In genomic region chr15:37093480-37094410, GRCh38 we compare ENCODE assay signal across 10 cellular contexts. TPM values are rescaled to one million over a fixed set of nuclear protein-coding genes. Genes with fewer than 3 reads are reported as not detected.
DNase-seq lines count a peak whose midpoint lies in the region; FAIRE-seq and TF ChIP-seq lines count a peak whose summit lies in the region.
"Had no signal": no experiment of that assay in that cellular context is flagged by ENCODE, and none has a peak within 500 bp of the region (broad histone marks: within the 10 kb centered on the region; RNA-seq: fewer than 3 reads in every experiment).

No MANE protein-coding gene starts in this region.

- H3K9me3 ChIP-seq in Karpas-422 (ENCODE audit: low read length) (no peaks in the 10 kb centered on the region), mammary epithelial cell (replicated peaks; ENCODE audit: insufficient read depth, low read length) (no peaks in the 10 kb centered on the region), kidney (ENCODE audit: control insufficient read depth in 1 of 2, low read length in 2 of 2) (no peaks in the 10 kb centered on the region), suprapubic skin (no peaks in the 10 kb centered on the region), A673 (ENCODE audit: low read depth, low read length, poor library complexity, severe bottlenecking) (no peaks in the 10 kb centered on the region)

- BruUV-seq in mammary epithelial cell (replicated peaks; lab: Mats Ljungman, UMichigan) (no TSS peak), A673 (replicated peaks; lab: Mats Ljungman, UMichigan) (no TSS peak)

- in situ Hi-C loops in mammary epithelial cell (cut with MboI; ENCODE audit: low sequenced_read_pairs in 2 of 2), result no loop called here

- peaks cover 45% of the 10 kb centered on the region for H3K36me3 ChIP-seq in Karpas-422 (ENCODE audit: insufficient read depth, low read length)
- peaks cover 3% of the 10 kb centered on the region for H3K36me3 ChIP-seq in mammary epithelial cell (ENCODE audit: insufficient read depth, low read length)
- no peaks in the 10 kb centered on the region for H3K36me3 ChIP-seq in kidney (ENCODE audit: control insufficient read depth in 1 of 2, insufficient read depth in 2 of 2, low read length in 2 of 2)
- peaks cover 3% of the 10 kb centered on the region for H3K36me3 ChIP-seq in suprapubic skin
- no peaks in the 10 kb centered on the region for H3K36me3 ChIP-seq in A673 (ENCODE audit: insufficient read depth, low read length, poor library complexity, severe bottlenecking)

- CTCF ChIA-PET in mammary epithelial cell (lab: Charles Lee; ENCODE audit: low non-redundant PET), result interaction anchor here (0.6 kb wide), 1 partner anchor 450 kb away, joined by 6 read pairs; no protein-coding TSS in a partner anchor
- CTCF ChIA-PET in A673 (lab: Charles Lee), result interaction anchor here (0.6 kb wide), 1 partner anchor 57 kb away, joined by 4 read pairs; no protein-coding TSS in a partner anchor

- TF ChIP-seq POLR2A in suprapubic skin (IDR thresholded peaks at IDR 0.05), result no peak

- no peaks in the 10 kb centered on the region for H3K27me3 ChIP-seq in Karpas-422 (ENCODE audit: low read length)
- H3K27me3 ChIP-seq in mammary epithelial cell (ENCODE audit: insufficient read depth, low read length), result no peaks in the 10 kb centered on the region
- H3K27me3 ChIP-seq in suprapubic skin, result peaks cover 4% of the 10 kb centered on the region
- H3K27me3 ChIP-seq in A673 (replicated peaks; ENCODE audit: insufficient read depth, low read depth, low read length, poor library complexity), result no peaks in the 10 kb centered on the region

- 0 out of 2 replicates have a peak overlapping the region, but pooled peaks have one; percentile 20 for H3K27ac ChIP-seq in Karpas-422 (ENCODE audit: low read length)
- no peak overlapping the region for H3K27ac ChIP-seq in mammary epithelial cell (ENCODE audit: insufficient read depth, low read depth, low read length)
- H3K27ac ChIP-seq in kidney (ENCODE audit: low read depth in 2 of 2, low read length in 2 of 2), result peak overlapping the region; percentile 67 to 71
- H3K27ac ChIP-seq in suprapubic skin, result peak overlapping the region; percentile 36
- no peak overlapping the region for H3K27ac ChIP-seq in A673 (ENCODE audit: low read depth, low read length, poor library complexity, severe bottlenecking)

- peaks cover 81% of the 10 kb centered on the region for H3K4me1 ChIP-seq in Karpas-422 (ENCODE audit: low read length)
- H3K4me1 ChIP-seq in mammary epithelial cell (ENCODE audit: insufficient read depth, low read length), result peaks cover 6% of the 10 kb centered on the region
- no peaks in the 10 kb centered on the region for H3K4me1 ChIP-seq in kidney (ENCODE audit: control insufficient read depth in 1 of 2, insufficient read depth in 1 of 2, low read depth in 1 of 2, low read length in 2 of 2)
- H3K4me1 ChIP-seq in suprapubic skin, result peaks cover 22% of the 10 kb centered on the region
- no peaks in the 10 kb centered on the region for H3K4me1 ChIP-seq in A673 (ENCODE audit: insufficient read depth, low read length, poor library complexity, severe bottlenecking)

- H2AFZ ChIP-seq in Karpas-422 (ENCODE audit: low read length), result no peak overlapping the region
- H2AFZ ChIP-seq in mammary epithelial cell (ENCODE audit: low read depth, low read length), result no peak overlapping the region

- H3K79me2 ChIP-seq in Karpas-422 (ENCODE audit: low read length), result peaks cover 93% of the 10 kb centered on the region
- peaks cover 9% of the 10 kb centered on the region for H3K79me2 ChIP-seq in mammary epithelial cell (ENCODE audit: insufficient read depth, low read length)

- POLR2A ChIA-PET in A673 (lab: Charles Lee; ENCODE audit: low non-redundant PET), result interaction anchor here (0.5 kb wide), 1 partner anchor 207 kb away, joined by 3 read pairs; no protein-coding TSS in a partner anchor

- H3K4me3 ChIP-seq in Karpas-422 (ENCODE audit: low read length) (no peak overlapping the region), mammary epithelial cell (replicated peaks in 1 of 3; ENCODE audit: insufficient read depth in 1 of 3, low read depth in 2 of 3, low read length in 3 of 3) (no peak overlapping the region), kidney (ENCODE audit: low read length in 2 of 2) (peak overlapping the region; percentile 17 to 55), suprapubic skin (no peak overlapping the region), A673 (ENCODE audit: low read depth, low read length, poor library complexity, severe bottlenecking) (no peak overlapping the region)

- DNase-seq in Karpas-422 (no peak), mammary epithelial cell (peak; percentile 53), kidney (no peak), suprapubic skin (ENCODE audit: low spot score in 2 of 2) (no peak), GF-D8 (lab: John Stamatoyannopoulos, UW) (no peak), T-helper 1 cell (no peak), A673 (ENCODE audit: low spot score) (no peak)
- DNase-seq: activated CD8-positive, alpha-beta memory T cell treated with anti-CD3 and anti-CD28 coated beads, Interleukin-2, amount 50 U/mL, for 4 hours; KBM-7; SW 1271 had no signal

- WGBS in mammary epithelial cell (ENCODE audit: low coverage, missing lambda C conversion rate), result 71% methylated on average over 12 of the region's 12 CpGs
- 66% methylated on average over 12 of the region's 12 CpGs for WGBS in suprapubic skin

- TF ChIP-seq CTCF in mammary epithelial cell (conservative IDR thresholded peaks at IDR 0.05 in 1 of 2, IDR thresholded peaks at IDR 0.05 in 1 of 2; ENCODE audit: extremely low read depth in 1 of 2, insufficient read depth in 1 of 2, low read depth in 1 of 2, low read length in 2 of 2), result no peak
- TF ChIP-seq CTCF in kidney (IDR thresholded peaks at IDR 0.05; ENCODE audit: borderline replicate concordance, extremely low read depth, insufficient read depth), result no peak
- no peak for TF ChIP-seq CTCF in suprapubic skin (IDR thresholded peaks at IDR 0.05)
- TF ChIP-seq CTCF in A673 (conservative IDR thresholded peaks at IDR 0.05; ENCODE audit: low read depth, low read length), result no peak

- H3K9me2 ChIP-seq in Karpas-422 (replicated peaks; ENCODE audit: insufficient read depth, low read length), result no peaks in the 10 kb centered on the region; the same call in 1 of the 2 replicates

- no peak for TF ChIP-seq EP300 in suprapubic skin (IDR thresholded peaks at IDR 0.05)

- dilution Hi-C loops in mammary epithelial cell (cut with HindIII; ENCODE audit: low sequenced_read_pairs), result no loop called here

- H3K4me2 ChIP-seq in Karpas-422 (ENCODE audit: low read depth, low read length, poor library complexity, severe bottlenecking), result peak overlapping the region; percentile 1
- H3K4me2 ChIP-seq in mammary epithelial cell (ENCODE audit: insufficient read depth, low read depth, low read length), result no peak overlapping the region

- FAIRE-seq in kidney (lab: Jason Lieb, UNC), result no peak

- no peak overlapping the region for H3K9ac ChIP-seq in Karpas-422 (ENCODE audit: low read length)
- H3K9ac ChIP-seq in mammary epithelial cell (ENCODE audit: insufficient read depth, low read length), result no peak overlapping the region
- H3K9ac ChIP-seq in kidney (ENCODE audit: low read length in 2 of 2), result peak overlapping the region in 1 of 2 donors; percentile 62

- no peaks in the 10 kb centered on the region; the same call in 1 of the 2 replicates for H4K20me1 ChIP-seq in Karpas-422 (ENCODE audit: insufficient read depth, low read depth, low read length)
- H4K20me1 ChIP-seq in mammary epithelial cell (ENCODE audit: insufficient read depth, low read length), result no peaks in the 10 kb centered on the region

- intact Hi-C loops in mammary epithelial cell (cut with micrococcal nuclease) (loop anchor here (10.0 kb wide), 1 partner anchor 109 kb away; no protein-coding TSS in a partner anchor), kidney (cut with DNase I) (loop anchor here (10.0 kb wide), 1 partner anchor 1579 kb away; no protein-coding TSS in a partner anchor), A673 (cut with micrococcal nuclease; ENCODE audit: unreplicated experiment) (no loop called here)

RNA-seq across cellular contexts. Expression of gene MEIS2, which starts 6.6 kb away (rescaled TPM):
- total RNA-seq in Karpas-422 (2014; rRNA removed; shearing (Covaris generic); ENCODE audit: low replicate concordance), result 55.7 and 68.2 TPM in 2 replicates
- total RNA-seq in mammary epithelial cell, result 1 to 10 TPM; 6.7 to 8.4 TPM
- 8.4 TPM for polyA plus RNA-seq in mammary epithelial cell
- 1.3 TPM for polyA minus RNA-seq in mammary epithelial cell
- total RNA-seq in kidney, result 50.9 TPM
- 14.7 TPM for polyA plus RNA-seq in kidney (ENCODE audit: insufficient read depth, low read depth, low replicate concordance)
- 10 to 100 TPM in 3 of 4 donors, 1 to 10 TPM in 1; 9.0 to 18.5 (median 16.3) TPM for total RNA-seq in suprapubic skin
- total RNA-seq in A673 (2021), result 9.3 and 11.7 TPM in 2 replicates

Comparison
In these comparisons a context has a peak if more than half of its experiments do, and no peak if none do; other contexts are left out.
1. H3K27ac ChIP-seq: peak in Karpas-422 (single experiment), kidney (2 of 2) and suprapubic skin (single experiment); none in mammary epithelial cell (single experiment) and A673 (single experiment).
2. H3K4me3 ChIP-seq: peak in kidney (2 of 2); none in Karpas-422 (single experiment), mammary epithelial cell (0 of 3), suprapubic skin (single experiment) and A673 (single experiment).